ENCODE assay signal across 1 cellular context in the genomic region with DNA sequence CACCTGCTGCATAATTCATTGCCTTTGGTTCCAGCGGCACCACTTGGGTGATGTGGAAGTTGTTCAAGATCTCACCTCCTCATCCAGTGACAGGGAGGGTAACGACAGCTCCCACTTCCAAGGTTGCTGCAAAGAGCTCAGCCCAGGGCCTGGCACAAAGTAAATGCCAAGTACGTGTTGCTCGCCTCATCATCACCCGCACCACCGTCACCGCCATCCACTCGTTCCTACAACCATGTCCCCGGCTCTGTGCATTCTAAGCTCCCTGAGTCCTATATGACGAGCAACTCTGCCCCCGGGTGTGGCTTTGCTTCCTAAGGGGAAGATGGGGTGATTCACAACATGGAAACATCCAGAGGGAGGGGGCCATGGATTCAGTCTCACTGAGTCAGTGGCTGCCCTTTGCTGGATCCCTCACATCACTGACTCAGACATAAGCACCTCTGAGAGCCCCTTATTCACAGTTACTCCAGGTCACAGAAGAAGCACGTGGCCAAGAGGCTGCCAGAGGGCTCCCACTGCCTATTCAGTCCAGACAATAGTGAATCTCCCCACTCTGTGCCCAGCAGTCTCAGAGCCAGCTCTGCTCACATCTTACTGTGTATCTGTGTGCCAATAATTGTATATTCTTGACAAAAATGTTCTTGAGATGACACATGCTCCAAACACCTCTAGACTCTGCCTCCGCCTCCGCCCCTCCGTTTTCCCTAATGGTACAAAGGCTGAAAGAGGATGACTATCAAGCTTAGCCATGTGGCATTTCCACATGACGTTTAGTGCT.
TF ChIP-seq lines count a peak whose summit lies in the region.

No MANE protein-coding gene starts in this region.

TF ChIP-seq in IMR-90, 13 proteins besides CTCF, POLR2A, EP300 and RAD21:
- peak; percentile 39; the same call in 1 of the 2 replicates for TF ChIP-seq MXI1 (IDR thresholded peaks at IDR 0.05; ENCODE audit: borderline replicate concordance, low read depth, low read length)
- TF ChIP-seq FOS (IDR thresholded peaks at IDR 0.05; ENCODE audit: low read depth, low read length), result peak; percentile 76
- TF ChIP-seq BHLHE40 (IDR thresholded peaks at IDR 0.05; ENCODE audit: low read depth, low read length), result peak; percentile 63
- no peak for TF ChIP-seq MAFK (IDR thresholded peaks at IDR 0.05; ENCODE audit: low read depth, low read length)
- TF ChIP-seq CEBPB (IDR thresholded peaks at IDR 0.05; ENCODE audit: low read depth, low read length), result no peak
- peak; percentile 34 for TF ChIP-seq RCOR1 (IDR thresholded peaks at IDR 0.05; ENCODE audit: insufficient replicate concordance, low read length)
- TF ChIP-seq USF2 (IDR thresholded peaks at IDR 0.05; ENCODE audit: low read depth, low read length), result peak; percentile 75
- TF ChIP-seq MAZ (IDR thresholded peaks at IDR 0.05; ENCODE audit: borderline replicate concordance, low read depth, low read length), result peak; percentile 89
